ENCODE assay signal across 16 cellular contexts in the genomic region with DNA sequence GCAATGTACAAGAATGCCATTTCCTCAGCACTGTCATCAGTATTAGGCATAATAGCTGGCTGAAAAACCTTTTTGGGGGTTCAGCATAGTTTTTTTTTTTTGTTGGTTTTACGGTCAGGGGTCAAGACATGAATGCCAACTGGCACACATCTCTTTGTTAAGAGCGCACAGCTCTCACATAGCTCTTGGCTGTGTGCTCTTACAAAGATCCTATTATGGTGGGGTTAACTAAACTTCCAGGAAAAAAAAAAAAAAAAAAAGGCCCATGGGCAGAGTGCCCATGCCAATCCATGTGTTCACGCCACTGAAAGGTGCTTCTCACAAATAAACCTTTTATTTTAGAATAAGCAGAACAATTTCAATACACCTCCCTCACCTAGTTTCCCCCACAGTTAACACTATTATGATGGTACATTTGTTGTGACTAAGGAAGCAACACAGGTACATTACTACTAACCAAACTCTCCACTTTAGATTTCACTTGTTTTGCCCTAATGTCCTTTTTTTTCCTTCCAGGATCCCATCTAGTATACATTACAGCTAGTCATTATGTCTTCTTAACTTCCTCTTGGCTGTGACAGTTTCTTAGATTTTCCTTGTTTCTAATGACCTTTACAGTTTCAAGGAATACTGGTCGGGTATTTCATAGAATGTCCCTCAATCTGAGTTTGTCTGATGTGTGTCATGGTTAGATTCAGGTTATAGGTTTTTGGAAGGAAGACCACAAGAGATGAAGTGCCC. TPM values are rescaled to one million over a fixed set of nuclear protein-coding genes. Genes with fewer than 3 reads are reported as not detected.
DNase-seq lines count a peak whose midpoint lies in the region; ATAC-seq and TF ChIP-seq lines count a peak whose summit lies in the region.
"Had no signal": no experiment of that assay in that cellular context is flagged by ENCODE, and none has a peak within 500 bp of the region (broad histone marks: within the 10 kb centered on the region; RNA-seq: fewer than 3 reads in every experiment).

No MANE protein-coding gene starts in this region.

- H3K27me3 ChIP-seq in CD8-positive, alpha-beta T cell (ENCODE audit: insufficient read depth, low read length) = no peaks in the 10 kb centered on the region
- H3K27me3 ChIP-seq in Peyer's patch = no peaks in the 10 kb centered on the region
- H3K27me3 ChIP-seq in esophagus (ENCODE audit: control insufficient read depth in 1 of 2, insufficient read depth in 2 of 2, low read length in 2 of 2) = no peaks in the 10 kb centered on the region
- H3K27me3 ChIP-seq in prostate gland (replicated peaks; ENCODE audit: insufficient read depth) = no peaks in the 10 kb centered on the region

- DNase-seq in CD8-positive, alpha-beta T cell = no peak
- DNase-seq in Peyer's patch (no peak), mucosa of descending colon (no peak), prostate gland (ENCODE audit: low spot score) (no peak), NCI-H774 (lab: John Stamatoyannopoulos, UW) (no peak), NCI-H2171 (lab: John Stamatoyannopoulos, UW) (no peak)
- no peak for DNase-seq in T-helper 2 cell treated with Interferon-gamma antibody and Interleukin-4, amounts not matched to agents 5 μg/mL and 100 μg/mL, for 36 hours (ENCODE audit: low spot score)
- DNase-seq: 8988T; CD8-positive, alpha-beta memory T cell; NCI-H1048; NCI-H146; NCI-H2081; NCI-H510A; SIG-M5 had no signal

- H3K9me3 ChIP-seq in CD8-positive, alpha-beta T cell (ENCODE audit: low read length) = no peaks in the 10 kb centered on the region
- no peaks in the 10 kb centered on the region for H3K9me3 ChIP-seq in Peyer's patch
- no peaks in the 10 kb centered on the region for H3K9me3 ChIP-seq in esophagus (ENCODE audit: control insufficient read depth in 2 of 2, insufficient read depth in 1 of 2, low read depth in 1 of 2, low read length in 1 of 2)
- no peaks in the 10 kb centered on the region for H3K9me3 ChIP-seq in mucosa of descending colon
- H3K9me3 ChIP-seq in prostate gland = no peaks in the 10 kb centered on the region

- peaks cover 61% of the 10 kb centered on the region for H3K36me3 Mint-ChIP-seq in CD8-positive, alpha-beta T cell
- H3K36me3 Mint-ChIP-seq in T-helper 2 cell treated with Interferon-gamma antibody and Interleukin-4, amounts not matched to agents 5 μg/mL and 100 μg/mL, for 36 hours (ENCODE audit: low read depth) = peaks cover 38% of the 10 kb centered on the region

- H3K9me3 Mint-ChIP-seq in CD8-positive, alpha-beta T cell = no peaks in the 10 kb centered on the region
- H3K9me3 Mint-ChIP-seq in T-helper 2 cell treated with Interferon-gamma antibody and Interleukin-4, amounts not matched to agents 5 μg/mL and 100 μg/mL, for 36 hours = no peaks in the 10 kb centered on the region
- H3K9me3 Mint-ChIP-seq: CD8-positive, alpha-beta memory T cell had no signal

- H3K36me3 ChIP-seq in CD8-positive, alpha-beta T cell (ENCODE audit: insufficient read depth, low read length) = peaks cover 20% of the 10 kb centered on the region
- H3K36me3 ChIP-seq in Peyer's patch = peaks cover 0 to 58% (median 0%) of the 10 kb centered on the region in 3 donors
- H3K36me3 ChIP-seq in esophagus (ENCODE audit: control insufficient read depth in 2 of 2, insufficient read depth in 2 of 2, low read length in 1 of 2) = peaks cover 6 to 9% of the 10 kb centered on the region in 2 donors
- H3K36me3 ChIP-seq in mucosa of descending colon (ENCODE audit: low read depth) = no peaks in the 10 kb centered on the region
- peaks cover 0 to 5% of the 10 kb centered on the region in 2 donors for H3K36me3 ChIP-seq in prostate gland

- no peak overlapping the region for H3K27ac ChIP-seq in CD8-positive, alpha-beta T cell (ENCODE audit: low read depth, low read length)
- H3K27ac ChIP-seq in Peyer's patch (peak overlapping the region in 3 of 4 donors; percentile 30 to 68 (median 56)), esophagus (ENCODE audit: low read depth in 2 of 2, low read length in 1 of 2) (peak overlapping the region; percentile 31 to 70), prostate gland (no peak overlapping the region)
- H3K27ac ChIP-seq: KMS-11 had no signal

- no peaks in the 10 kb centered on the region for H3K27me3 Mint-ChIP-seq in CD8-positive, alpha-beta T cell (ENCODE audit: low read depth)
- H3K27me3 Mint-ChIP-seq in T-helper 2 cell treated with Interferon-gamma antibody and Interleukin-4, amounts not matched to agents 5 μg/mL and 100 μg/mL, for 36 hours (ENCODE audit: low read depth) = no peaks in the 10 kb centered on the region
- H3K27me3 Mint-ChIP-seq: CD8-positive, alpha-beta memory T cell had no signal

- no peak for ATAC-seq in CD8-positive, alpha-beta T cell
- ATAC-seq in mucosa of descending colon = peak; percentile 63

- CTCF ChIA-PET in CD8-positive, alpha-beta T cell (lab: Charles Lee) = interaction anchor here (0.5 kb wide), 1 partner anchor 679 kb away, joined by 3 read pairs; no protein-coding TSS in a partner anchor

- WGBS in esophagus, 2 donors = 84 to 89% methylated on average over 4 of the region's 4 CpGs
- 89% methylated on average over 4 of the region's 4 CpGs for WGBS in prostate gland

- intact Hi-C loops in CD8-positive, alpha-beta T cell (cut with DNase I, micrococcal nuclease) = no loop called here
- intact Hi-C loops in mucosa of descending colon (cut with DNase I, micrococcal nuclease) = no loop called here
- intact Hi-C loops in prostate gland (cut with DNase I) = no loop called here

- POLR2A ChIA-PET in CD8-positive, alpha-beta T cell (lab: Charles Lee) = interaction anchor here (0.6 kb wide), 1 partner anchor 12 kb away, joined by 3 read pairs; no protein-coding TSS in a partner anchor

- no peak overlapping the region for H3K4me3 ChIP-seq in CD8-positive, alpha-beta T cell (ENCODE audit: low read depth, low read length)
- H3K4me3 ChIP-seq in Peyer's patch (no peak overlapping the region), esophagus (ENCODE audit: low read depth in 1 of 2, low read length in 2 of 2) (no peak overlapping the region), mucosa of descending colon (no peak overlapping the region), prostate gland (no peak overlapping the region)

- no peak for TF ChIP-seq POLR2A in Peyer's patch (IDR thresholded peaks at IDR 0.05)
- TF ChIP-seq POLR2A in prostate gland (IDR thresholded peaks at IDR 0.05) = no peak

- H3K27ac Mint-ChIP-seq in CD8-positive, alpha-beta T cell = peak overlapping the region; percentile 52
- no peak overlapping the region for H3K27ac Mint-ChIP-seq in T-helper 2 cell treated with Interferon-gamma antibody and Interleukin-4, amounts not matched to agents 5 μg/mL and 100 μg/mL, for 36 hours

- no peak overlapping the region for H3K4me3 Mint-ChIP-seq in CD8-positive, alpha-beta T cell
- H3K4me3 Mint-ChIP-seq in T-helper 2 cell treated with Interferon-gamma antibody and Interleukin-4, amounts not matched to agents 5 μg/mL and 100 μg/mL, for 36 hours = no peak overlapping the region
- H3K4me3 Mint-ChIP-seq: CD8-positive, alpha-beta memory T cell had no signal

- no peak for TF ChIP-seq CTCF in CD8-positive, alpha-beta T cell (IDR thresholded peaks at IDR 0.05)
- TF ChIP-seq CTCF in Peyer's patch (IDR thresholded peaks at IDR 0.05) (no peak), mucosa of descending colon (IDR thresholded peaks at IDR 0.05) (no peak), prostate gland (IDR thresholded peaks at IDR 0.05) (no peak)

- no peaks in the 10 kb centered on the region for H3K4me1 Mint-ChIP-seq in CD8-positive, alpha-beta T cell (ENCODE audit: low read depth)
- no peaks in the 10 kb centered on the region for H3K4me1 Mint-ChIP-seq in T-helper 2 cell treated with Interferon-gamma antibody and Interleukin-4, amounts not matched to agents 5 μg/mL and 100 μg/mL, for 36 hours (ENCODE audit: low read depth)
- H3K4me1 Mint-ChIP-seq: CD8-positive, alpha-beta memory T cell had no signal

- H3K4me1 ChIP-seq in CD8-positive, alpha-beta T cell (ENCODE audit: insufficient read depth, low read length) = no peaks in the 10 kb centered on the region
- H3K4me1 ChIP-seq in Peyer's patch = no peaks in the 10 kb centered on the region
- no peaks in the 10 kb centered on the region for H3K4me1 ChIP-seq in esophagus (ENCODE audit: control insufficient read depth in 2 of 2, insufficient read depth in 2 of 2, low read length in 1 of 2)
- no peaks in the 10 kb centered on the region for H3K4me1 ChIP-seq in mucosa of descending colon (ENCODE audit: low read depth)
- H3K4me1 ChIP-seq in prostate gland (replicated peaks) = no peaks in the 10 kb centered on the region

RNA-seq across cellular contexts. Expression of a gene that starts 56.3 kb away (rescaled TPM):
- 1 to 10 TPM; 1.3 to 2.8 TPM for total RNA-seq in CD8-positive, alpha-beta T cell
- total RNA-seq in Peyer's patch = 10 to 100 TPM in 1 of 4 donors, 1 to 10 TPM in 2, not detected in 1; 1.8 to 10.7 (median 2.8) TPM
- polyA plus RNA-seq in esophagus = 1 to 10 TPM; 5.3 to 7.2 TPM
- total RNA-seq in mucosa of descending colon = 10 to 100 TPM in 1 of 3 donors, 1 to 10 TPM in 1, not detected in 1; 2.2 to 12.6 TPM
- total RNA-seq in prostate gland = 10 to 100 TPM; 12.0 to 22.1 TPM

Comparison
In these comparisons a context has a peak if more than half of its experiments do, and no peak if none do; other contexts are left out.
1. H3K27ac ChIP-seq: peak in Peyer's patch (3 of 4) and esophagus (2 of 2); none in CD8-positive, alpha-beta T cell (single experiment) and prostate gland (0 of 2).